In the genomic region with DNA sequence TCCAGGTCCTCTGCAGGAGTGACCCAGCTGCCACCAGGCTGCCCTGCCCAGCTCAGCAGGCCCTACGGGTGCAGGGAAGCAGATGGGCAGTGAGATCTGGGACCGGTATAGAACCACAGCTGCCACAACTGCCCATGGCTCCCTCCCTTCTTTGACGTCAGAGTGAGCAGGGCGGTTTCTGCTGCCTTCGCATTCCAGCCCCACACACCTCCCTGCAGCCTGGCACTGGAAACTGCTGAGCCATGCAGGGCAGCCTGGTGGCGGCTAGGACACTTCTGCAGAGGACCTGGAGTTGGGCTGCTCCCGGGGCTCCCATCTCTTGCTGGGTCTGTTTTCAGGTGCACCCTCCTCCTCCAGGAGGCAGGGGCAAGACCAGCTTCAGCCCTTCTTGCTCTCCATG, we compare ENCODE assay signal across 13 cellular contexts.
DNase-seq lines count a peak whose midpoint lies in the region; ATAC-seq, FAIRE-seq and TF ChIP-seq lines count a peak whose summit lies in the region.
"Had no signal": no experiment of that assay in that cellular context is flagged by ENCODE, and none has a peak within 500 bp of the region (broad histone marks: within the 10 kb centered on the region; RNA-seq: fewer than 3 reads in every experiment).

No MANE protein-coding gene starts in this region.

- no peak for TF ChIP-seq POLR2A in testis (IDR thresholded peaks at IDR 0.05)

- H3K27me3 ChIP-seq in bronchial epithelial cell (ENCODE audit: control insufficient read depth, insufficient read depth, low read length) (no peaks in the 10 kb centered on the region), testis (no peaks in the 10 kb centered on the region)

- H3K4me3 ChIP-seq in bronchial epithelial cell (ENCODE audit: low read depth, low read length) (peak overlapping the region; percentile 44), testis (no peak overlapping the region)
- H3K4me3 ChIP-seq: cardiac muscle cell had no signal

- DNase-seq in NCI-H460 (ENCODE audit: extremely low read depth, low read depth), result peak; percentile 68
- DNase-seq in bronchial epithelial cell (ENCODE audit: low read depth), result peak; percentile 52
- no peak for DNase-seq in left colon
- DNase-seq in testis, result peak; percentile 54
- no peak for DNase-seq in GM19239 (ENCODE audit: insufficient read length, low spot score)
- DNase-seq: activated CD4-positive, alpha-beta T cell treated with anti-CD3 and anti-CD28 coated beads, Interleukin-2, amount 50 U/mL, for 48 hours; activated effector memory CD4-positive, alpha-beta T cell treated with Interleukin-2 at 50 U/mL for 16 hours; NCI-H2171; stimulated activated naive CD8-positive, alpha-beta T cell treated with anti-CD3 and anti-CD28 coated beads, Interleukin-15, Interleukin-2, amounts not matched to agents 100 U/mL and 50 U/mL, for 24 hours had no signal

- WGBS in testis, 2 donors, result 61 to 66% methylated on average over 5 to 7 of the region's 7 CpGs

- H3K36me3 ChIP-seq in bronchial epithelial cell (ENCODE audit: control insufficient read depth, insufficient read depth, low read length), result no peaks in the 10 kb centered on the region
- H3K36me3 ChIP-seq in testis (ENCODE audit: low read depth, missing control alignments), result no peaks in the 10 kb centered on the region
- H3K36me3 ChIP-seq: cardiac muscle cell had no signal

- TF ChIP-seq CTCF in bronchial epithelial cell (IDR thresholded peaks at IDR 0.05; ENCODE audit: insufficient read depth, low read length, severe bottlenecking) (peak; percentile 31), testis (IDR thresholded peaks at IDR 0.05) (no peak)

- no peak for FAIRE-seq in bronchial epithelial cell (lab: Jason Lieb, UNC)
- FAIRE-seq in GM19239 (lab: Jason Lieb, UNC), result no peak

- no peak overlapping the region for H3K27ac ChIP-seq in testis
- H3K27ac ChIP-seq: cardiac muscle cell, HL-60 had no signal

- intact Hi-C loops in left colon (cut with DNase I, micrococcal nuclease), result no loop called here
- intact Hi-C loops in testis (cut with DNase I; ENCODE audit: low total_unique reads), result no loop called here

- no peaks in the 10 kb centered on the region for H3K4me1 ChIP-seq in testis

- ATAC-seq in left colon, result peak; percentile 65
- no peak for ATAC-seq in GM18520 (IDR thresholded peaks at IDR 0.05; ENCODE audit: unreplicated experiment)
- ATAC-seq in HG03108 (IDR thresholded peaks at IDR 0.05; ENCODE audit: unreplicated experiment), result no peak
- ATAC-seq: stimulated activated naive CD8-positive, alpha-beta T cell treated with anti-CD3 and anti-CD28 coated beads, Interleukin-15, Interleukin-2, amounts not matched to agents 100 U/mL and 50 U/mL, for 24 hours had no signal

- H3K9me3 ChIP-seq in testis, result no peaks in the 10 kb centered on the region

Comparison
In these comparisons a context has a peak if more than half of its experiments do, and no peak if none do; other contexts are left out.
1. DNase-seq: peak in NCI-H460 (single experiment), bronchial epithelial cell (single experiment) and testis (single experiment); none in left colon (0 of 2) and GM19239 (single experiment).